20 cellular contexts compared by ENCODE assay signal in the genomic region with DNA sequence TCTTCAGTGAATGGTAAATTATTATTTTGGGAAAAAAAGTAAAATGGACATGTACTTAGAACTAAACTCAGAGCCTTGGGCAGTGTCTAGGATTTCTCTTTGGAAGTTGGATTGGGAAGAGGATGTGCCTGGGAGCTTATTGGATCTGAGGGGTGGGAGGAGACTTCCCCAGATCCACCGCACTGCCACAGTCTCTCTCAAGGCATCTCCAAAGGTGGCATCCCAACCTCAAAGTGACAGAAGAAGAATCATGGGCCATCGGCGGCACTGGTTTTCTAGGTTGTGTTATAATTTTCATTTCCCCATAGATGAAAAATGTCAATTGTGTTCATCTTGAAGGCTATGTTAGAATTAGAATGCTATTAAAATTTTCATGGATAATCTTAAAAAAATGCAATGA.
DNase-seq lines count a peak whose midpoint lies in the region; ATAC-seq and TF ChIP-seq lines count a peak whose summit lies in the region.
"Had no signal": no experiment of that assay in that cellular context is flagged by ENCODE, and none has a peak within 500 bp of the region (broad histone marks: within the 10 kb centered on the region; RNA-seq: fewer than 3 reads in every experiment).

No MANE protein-coding gene starts in this region.

- CTCF ChIA-PET in CD8-positive, alpha-beta memory T cell (lab: Charles Lee), result no interaction called here

- WGBS in right cardiac atrium, result 88% methylated on average over 3 of the region's 3 CpGs
- 84 to 100% (median 96%) methylated on average over 3 of the region's 3 CpGs for WGBS in stomach, 5 donors

- intact Hi-C loops in right cardiac atrium (cut with DNase I) (no loop called here), stomach (cut with DNase I; ENCODE audit: low total_unique reads) (no loop called here)

- no peaks in the 10 kb centered on the region for H3K9me3 Mint-ChIP-seq in CD8-positive, alpha-beta memory T cell
- H3K9me3 Mint-ChIP-seq: activated naive CD8-positive, alpha-beta T cell treated with anti-CD3 and anti-CD28 coated beads, Interleukin-2, amount 50 U/mL, for 24 hours; mesothelial cell of epicardium; stimulated activated naive B cell treated with anti-CD40 and anti-IgM and Interleukin-4, amounts not matched to agents 10 μg/mL and 1 μg/mL and 100 μg/mL, for 72 hours; type B pancreatic cell had no signal

- peaks cover 0 to 3% of the 10 kb centered on the region in 2 donors for H3K27me3 Mint-ChIP-seq in CD8-positive, alpha-beta memory T cell
- H3K27me3 Mint-ChIP-seq: activated naive CD8-positive, alpha-beta T cell treated with anti-CD3 and anti-CD28 coated beads, Interleukin-2, amount 50 U/mL, for 24 hours had no signal

- H3K27ac Mint-ChIP-seq in CD8-positive, alpha-beta memory T cell, result no peak overlapping the region
- H3K27ac Mint-ChIP-seq: activated naive CD8-positive, alpha-beta T cell treated with anti-CD3 and anti-CD28 coated beads, Interleukin-2, amount 50 U/mL, for 24 hours; mesothelial cell of epicardium; stimulated activated naive B cell treated with anti-CD40 and anti-IgM and Interleukin-4, amounts not matched to agents 10 μg/mL and 1 μg/mL and 100 μg/mL, for 72 hours; type B pancreatic cell had no signal

- no peak for TF ChIP-seq POLR2A in stomach (IDR thresholded peaks at IDR 0.05)

- no peak overlapping the region for H3K4me3 ChIP-seq in CD8-positive, alpha-beta memory T cell (ENCODE audit: low read length)
- no peak overlapping the region for H3K4me3 ChIP-seq in SJCRH30
- no peak overlapping the region for H3K4me3 ChIP-seq in right cardiac atrium (ENCODE audit: low read length)
- no peak overlapping the region for H3K4me3 ChIP-seq in stomach
- H3K4me3 ChIP-seq: SK-N-MC had no signal

- H3K4me1 Mint-ChIP-seq in CD8-positive, alpha-beta memory T cell, result no peaks in the 10 kb centered on the region

- TF ChIP-seq EP300 in stomach (IDR thresholded peaks at IDR 0.05), result no peak

- H3K4me3 Mint-ChIP-seq in CD8-positive, alpha-beta memory T cell, result no peak overlapping the region
- H3K4me3 Mint-ChIP-seq: activated naive CD8-positive, alpha-beta T cell treated with anti-CD3 and anti-CD28 coated beads, Interleukin-2, amount 50 U/mL, for 24 hours; mesothelial cell of epicardium; stimulated activated naive B cell treated with anti-CD40 and anti-IgM and Interleukin-4, amounts not matched to agents 10 μg/mL and 1 μg/mL and 100 μg/mL, for 72 hours; type B pancreatic cell had no signal

- no peaks in the 10 kb centered on the region for H3K36me3 ChIP-seq in CD8-positive, alpha-beta memory T cell (ENCODE audit: insufficient read depth, low read length)
- H3K36me3 ChIP-seq in SJCRH30, result no peaks in the 10 kb centered on the region
- no peaks in the 10 kb centered on the region for H3K36me3 ChIP-seq in stomach

- no peak for DNase-seq in CD8-positive, alpha-beta memory T cell
- no peak for DNase-seq in SJCRH30
- no peak for DNase-seq in right cardiac atrium
- no peak for DNase-seq in stomach
- DNase-seq in NCI-H2029 (lab: John Stamatoyannopoulos, UW), result no peak
- no peak for DNase-seq in NCI-H2227 treated with DMSO at 0.1 percent for 48 hours (lab: John Stamatoyannopoulos, UW)
- DNase-seq: activated naive CD8-positive, alpha-beta T cell treated with anti-CD3 and anti-CD28 coated beads, Interleukin-2, amount 50 U/mL, for 24 hours; central memory CD4-positive, alpha-beta T cell; effector CD8-positive, alpha-beta T cell; hippocampal formation; NCI-H2171 treated with DMSO at 0.1 percent for 48 hours; NCI-H774; PC-3; stimulated activated naive B cell treated with anti-CD40 and anti-IgM and Interleukin-4, amounts not matched to agents 10 μg/mL and 1 μg/mL and 100 μg/mL, for 72 hours had no signal

- POLR2A ChIA-PET in CD8-positive, alpha-beta memory T cell (lab: Charles Lee), result no interaction called here

- H3K27me3 ChIP-seq in CD8-positive, alpha-beta memory T cell (ENCODE audit: insufficient read depth, low read length, poor library complexity, severe bottlenecking), result no peaks in the 10 kb centered on the region
- H3K27me3 ChIP-seq in SJCRH30, result no peaks in the 10 kb centered on the region
- H3K27me3 ChIP-seq in right cardiac atrium (ENCODE audit: control insufficient read depth, insufficient read depth), result no peaks in the 10 kb centered on the region
- no peaks in the 10 kb centered on the region for H3K27me3 ChIP-seq in stomach

- peak overlapping the region; percentile 53 for H3K27ac ChIP-seq in CD8-positive, alpha-beta memory T cell (ENCODE audit: low read depth, low read length)
- H3K27ac ChIP-seq in SJCRH30 (peak overlapping the region; percentile 24; the same call in 1 of the 2 replicates), right cardiac atrium (ENCODE audit: low read length) (peak overlapping the region; percentile 30), stomach (peak overlapping the region in 4 of 5 donors; percentile 37 to 64 (median 48))
- H3K27ac ChIP-seq: SK-N-MC had no signal

- ATAC-seq in right cardiac atrium (no peak), HG02678 (IDR thresholded peaks at IDR 0.05; ENCODE audit: unreplicated experiment) (no peak), HG02840 (IDR thresholded peaks at IDR 0.05; ENCODE audit: low FRiP score, unreplicated experiment) (no peak)
- ATAC-seq: activated CD4-positive, CD25-positive, alpha-beta regulatory T cell treated with anti-CD3 and anti-CD28 coated beads, Interleukin-2, amount 50 U/mL, for 24 hours; activated naive CD8-positive, alpha-beta T cell treated with anti-CD3 and anti-CD28 coated beads, Interleukin-2, amount 50 U/mL, for 24 hours; PC-3 had no signal

- H3K9me3 ChIP-seq in CD8-positive, alpha-beta memory T cell (ENCODE audit: low read length), result no peaks in the 10 kb centered on the region
- no peaks in the 10 kb centered on the region for H3K9me3 ChIP-seq in SJCRH30 (replicated peaks)
- H3K9me3 ChIP-seq in right cardiac atrium (ENCODE audit: control insufficient read depth, low read length), result no peaks in the 10 kb centered on the region
- H3K9me3 ChIP-seq in stomach, result no peaks in the 10 kb centered on the region

- no peak for TF ChIP-seq CTCF in stomach (IDR thresholded peaks at IDR 0.05)

- H3K36me3 Mint-ChIP-seq in CD8-positive, alpha-beta memory T cell, result no peaks in the 10 kb centered on the region
- H3K36me3 Mint-ChIP-seq: mesothelial cell of epicardium, type B pancreatic cell had no signal

- no peaks in the 10 kb centered on the region for H3K4me1 ChIP-seq in CD8-positive, alpha-beta memory T cell (ENCODE audit: insufficient read depth, low read length)
- H3K4me1 ChIP-seq in SJCRH30, result peaks cover 66% of the 10 kb centered on the region
- H3K4me1 ChIP-seq in right cardiac atrium (ENCODE audit: control insufficient read depth, insufficient read depth, low read length), result peaks cover 25% of the 10 kb centered on the region
- peaks cover 0 to 35% (median 12%) of the 10 kb centered on the region in 4 donors for H3K4me1 ChIP-seq in stomach
